ENCODE assay signal across 1 cellular context in the genomic region with DNA sequence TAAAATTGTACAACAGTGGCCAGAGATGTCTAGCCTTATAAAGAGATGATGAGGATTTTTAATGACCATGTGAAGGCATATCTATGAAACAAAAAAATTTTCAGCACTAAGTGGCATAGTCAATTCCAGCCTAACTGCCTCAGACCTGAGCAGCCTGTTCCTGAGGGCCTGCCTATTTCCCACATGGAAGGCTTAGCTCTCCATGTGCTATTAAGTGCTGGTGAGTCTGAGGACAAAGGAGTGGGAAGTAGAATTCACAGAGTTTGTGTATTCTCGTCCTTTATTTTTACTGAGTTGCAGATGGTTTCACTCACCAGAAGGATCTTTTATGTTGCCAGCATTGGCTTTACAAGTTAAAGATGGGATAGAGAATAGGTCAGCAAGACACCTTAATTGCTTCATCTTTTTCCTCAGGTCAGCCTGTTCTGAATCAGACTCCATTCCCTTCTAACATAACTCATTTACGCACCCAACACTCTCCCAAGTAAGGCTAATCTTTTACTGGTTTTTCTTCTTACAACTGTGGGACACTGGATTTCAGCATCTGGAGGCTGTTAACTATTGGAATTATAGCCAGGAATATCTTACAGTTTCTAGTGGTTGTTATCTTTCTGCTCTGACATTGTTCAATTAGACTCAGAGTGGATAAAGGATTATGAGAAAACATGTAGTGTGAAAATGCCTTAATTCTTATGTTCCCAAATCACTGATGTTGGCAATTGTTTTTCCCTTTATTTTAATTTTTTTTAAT.
A peak's percentile ranks its signal among the peaks of the same experiment; 100 is the strongest.
TF ChIP-seq lines count a peak whose summit lies in the region.

No MANE protein-coding gene starts in this region.

TF ChIP-seq in H1, 55 proteins besides CTCF, POLR2A, EP300 and RAD21:
- TF ChIP-seq PHF8 (conservative IDR thresholded peaks at IDR 0.05; ENCODE audit: low read depth, low read length), result no peak
- TF ChIP-seq, protein P1, sequence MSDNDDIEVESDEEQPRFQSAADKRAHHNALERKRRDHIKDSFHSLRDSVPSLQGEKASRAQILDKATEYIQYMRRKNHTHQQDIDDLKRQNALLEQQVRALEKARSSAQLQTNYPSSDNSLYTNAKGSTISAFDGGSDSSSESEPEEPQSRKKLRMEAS (IDR thresholded peaks at IDR 0.05), result peak; percentile 45; the same call in 1 of the 2 replicates
